1 cellular context compared by ENCODE assay signal in genomic region chr19:33392341-33393285, GRCh38.
TF ChIP-seq lines count a peak whose summit lies in the region.

No MANE protein-coding gene starts in this region.

TF ChIP-seq in HepG2, 621 proteins besides CTCF, POLR2A, EP300 and RAD21 (continued from another document and continues in another):
- TF ChIP-seq E2F5 (CRISPR knock-in tag; conservative IDR thresholded peaks at IDR 0.05) (peak; percentile 82), MBNL3 (CRISPR knock-in tag; conservative IDR thresholded peaks at IDR 0.05) (no peak; the same call in 1 of the 2 replicates), NBN (conservative IDR thresholded peaks at IDR 0.05) (no peak), SALL1 (CRISPR knock-in tag; IDR thresholded peaks at IDR 0.05) (peak; percentile 99), PHF8 (CRISPR knock-in tag; IDR thresholded peaks at IDR 0.05) (peak; percentile 78), ZFP82 (CRISPR knock-in tag; IDR thresholded peaks at IDR 0.05; ENCODE audit: borderline replicate concordance) (peak; percentile 77; the same call in 1 of the 2 replicates), PRDM10 (CRISPR knock-in tag; IDR thresholded peaks at IDR 0.05; ENCODE audit: low read depth) (peak; percentile 85), ZNF784 (CRISPR knock-in tag; IDR thresholded peaks at IDR 0.05; ENCODE audit: borderline replicate concordance) (peak; percentile 96; the same call in 1 of the 2 replicates), KIAA2018 (CRISPR knock-in tag; IDR thresholded peaks at IDR 0.05; ENCODE audit: borderline replicate concordance) (0 out of 2 replicates have a peak, but pooled peaks have one; percentile 55), AKNA (CRISPR knock-in tag; IDR thresholded peaks at IDR 0.05; ENCODE audit: borderline replicate concordance) (peak; percentile 99), ZNF770 (CRISPR knock-in tag; IDR thresholded peaks at IDR 0.05) (peak; percentile 97), FIP1L1 (IDR thresholded peaks at IDR 0.05; ENCODE audit: borderline replicate concordance, insufficient read depth, low read depth, low read length) (no peak), ZNF772 (CRISPR knock-in tag; IDR thresholded peaks at IDR 0.05) (peak; percentile 100), RNF219 (CRISPR knock-in tag; IDR thresholded peaks at IDR 0.05) (peak; percentile 100), ZNF800 (CRISPR knock-in tag; IDR thresholded peaks at IDR 0.05) (peak; percentile 98), GTF2F1 (IDR thresholded peaks at IDR 0.05; ENCODE audit: low read length) (no peak), LCORL (IDR thresholded peaks at IDR 0.05) (no peak), LCORL (CRISPR knock-in tag; IDR thresholded peaks at IDR 0.05) (peak; percentile 99), ZNF33A (CRISPR knock-in tag; IDR thresholded peaks at IDR 0.05; ENCODE audit: borderline replicate concordance) (0 out of 2 replicates have a peak, but pooled peaks have one; percentile 56), MYNN (CRISPR knock-in tag; IDR thresholded peaks at IDR 0.05; ENCODE audit: low read depth) (peak; percentile 98), ZNF746 (CRISPR knock-in tag; IDR thresholded peaks at IDR 0.05) (peak; percentile 99), ZNF207 (IDR thresholded peaks at IDR 0.05; ENCODE audit: borderline replicate concordance) (no peak), KDM5A (IDR thresholded peaks at IDR 0.05; ENCODE audit: borderline replicate concordance, low read length) (no peak), HIVEP1 (CRISPR knock-in tag; IDR thresholded peaks at IDR 0.05) (peak; percentile 100), ZNF251 (CRISPR knock-in tag; IDR thresholded peaks at IDR 0.05) (peak; percentile 99)
